ENCODE assay signal across 24 cellular contexts in genomic region chr6:31110825-31111582, GRCh38. TPM values are rescaled to one million over a fixed set of nuclear protein-coding genes. Genes with fewer than 3 reads are reported as not detected.
A peak's percentile ranks its signal among the peaks of the same experiment; 100 is the strongest.
DNase-seq lines count a peak whose midpoint lies in the region; ATAC-seq and TF ChIP-seq lines count a peak whose summit lies in the region.
"Had no signal": no experiment of that assay in that cellular context is flagged by ENCODE, and none has a peak within 500 bp of the region (broad histone marks: within the 10 kb centered on the region; RNA-seq: fewer than 3 reads in every experiment).

No MANE protein-coding gene starts in this region.

- no peak overlapping the region for H2BK5ac ChIP-seq in mesendoderm (ENCODE audit: low read length)

- CTCF ChIA-PET in activated CD4-positive, alpha-beta memory T cell treated with anti-CD3 and anti-CD28 coated beads for 36 hours (lab: Charles Lee): interaction anchor here (0.6 to 1.0 kb wide), 2 partner anchors 25 to 81 kb away, joined by 3 read pairs; no protein-coding TSS in a partner anchor

- no peak overlapping the region for H3K4me3 Mint-ChIP-seq in T-helper 17 cell
- no peak overlapping the region for H3K4me3 Mint-ChIP-seq in chondrocyte (ENCODE audit: unreplicated experiment)
- H3K4me3 Mint-ChIP-seq in activated CD4-positive, alpha-beta memory T cell treated with anti-CD3 and anti-CD28 coated beads for 36 hours: no peak overlapping the region
- H3K4me3 Mint-ChIP-seq: CD4-positive, alpha-beta T cell had no signal

- POLR2A ChIA-PET in activated CD4-positive, alpha-beta memory T cell treated with anti-CD3 and anti-CD28 coated beads for 36 hours (lab: Charles Lee): no interaction called here

- H3K9ac ChIP-seq in mesendoderm (ENCODE audit: low read length): no peak overlapping the region
- no peak overlapping the region for H3K9ac ChIP-seq in colonic mucosa (ENCODE audit: low read depth in 2 of 2, low read length in 2 of 2)
- H3K9ac ChIP-seq: BLaER1, SK-N-SH had no signal

- H3K9me3 ChIP-seq in T-helper 17 cell (ENCODE audit: control insufficient read depth, low read length, poor library complexity, severe bottlenecking) (no peaks in the 10 kb centered on the region), prostate gland (no peaks in the 10 kb centered on the region), colonic mucosa (no peaks in the 10 kb centered on the region)
- H3K9me3 ChIP-seq: BLaER1, MG63, SK-N-SH had no signal

- H3K56ac ChIP-seq in mesendoderm (ENCODE audit: low read length): no peak overlapping the region

- H3K36me3 Mint-ChIP-seq in T-helper 17 cell (ENCODE audit: low read depth): peaks cover 8% of the 10 kb centered on the region
- H3K36me3 Mint-ChIP-seq in chondrocyte (ENCODE audit: low read depth): no peaks in the 10 kb centered on the region
- H3K36me3 Mint-ChIP-seq in activated CD4-positive, alpha-beta memory T cell treated with anti-CD3 and anti-CD28 coated beads for 36 hours: no peaks in the 10 kb centered on the region

- peaks cover 15% of the 10 kb centered on the region for H3K4me1 ChIP-seq in mesendoderm (ENCODE audit: control insufficient read depth, low read depth, low read length)
- peaks cover 5% of the 10 kb centered on the region for H3K4me1 ChIP-seq in prostate gland (replicated peaks)
- peaks cover 5% of the 10 kb centered on the region for H3K4me1 ChIP-seq in colonic mucosa
- H3K4me1 ChIP-seq: BLaER1 had no signal

- TF ChIP-seq CTCF in chondrocyte (IDR thresholded peaks at IDR 0.05) (no peak), prostate gland (IDR thresholded peaks at IDR 0.05) (no peak), colonic mucosa (IDR thresholded peaks at IDR 0.05) (no peak)

- H3K27me3 Mint-ChIP-seq in T-helper 17 cell (peaks cover 46% of the 10 kb centered on the region), chondrocyte (ENCODE audit: low read depth) (peaks cover 24% of the 10 kb centered on the region)
- H3K27me3 Mint-ChIP-seq in activated CD4-positive, alpha-beta memory T cell treated with anti-CD3 and anti-CD28 coated beads for 36 hours: peaks cover 7% of the 10 kb centered on the region

- H3K4me3 ChIP-seq in mesendoderm (ENCODE audit: low read length): no peak overlapping the region
- no peak overlapping the region for H3K4me3 ChIP-seq in prostate gland
- no peak overlapping the region for H3K4me3 ChIP-seq in colonic mucosa
- H3K4me3 ChIP-seq: BLaER1, GM12878, MG63 had no signal

- H3K4ac ChIP-seq in mesendoderm (ENCODE audit: low read depth, low read length): no peak overlapping the region

- DNase-seq in T-helper 17 cell (no peak), chondrocyte (ENCODE audit: low spot score) (peak; percentile 48), mesendoderm (peak; percentile 59), prostate gland (ENCODE audit: low spot score) (no peak), colonic mucosa (no peak)
- DNase-seq in activated CD4-positive, alpha-beta memory T cell treated with anti-CD3 and anti-CD28 coated beads for 36 hours: no peak
- DNase-seq: CD4-positive, alpha-beta T cell; COR-L47; DND-41; GOT3; MG63; NCI-H1048; NCI-H1436; NCI-H187 treated with DMSO at 0.1 percent for 48 hours; NCI-H2107; NK-92 treated with Interleukin-12 subunit alpha and Interleukin-12 subunit beta, amount 100 ng/mL, for 24 hours; SIG-M5; SK-N-SH had no signal

- no peak overlapping the region for H3K27ac ChIP-seq in mesendoderm (ENCODE audit: low read depth, low read length)
- no peak overlapping the region for H3K27ac ChIP-seq in prostate gland
- H3K27ac ChIP-seq in colonic mucosa: no peak overlapping the region
- H3K27ac ChIP-seq: BLaER1 had no signal

- peak overlapping the region; percentile 41 for H3K27ac Mint-ChIP-seq in T-helper 17 cell
- no peak overlapping the region for H3K27ac Mint-ChIP-seq in chondrocyte (ENCODE audit: unreplicated experiment)
- H3K27ac Mint-ChIP-seq in activated CD4-positive, alpha-beta memory T cell treated with anti-CD3 and anti-CD28 coated beads for 36 hours: no peak overlapping the region
- H3K27ac Mint-ChIP-seq: CD4-positive, alpha-beta T cell had no signal

- H3K27me3 ChIP-seq in mesendoderm (ENCODE audit: insufficient read depth, low read length, poor library complexity) (no peaks in the 10 kb centered on the region), prostate gland (replicated peaks; ENCODE audit: insufficient read depth) (peaks cover 2% of the 10 kb centered on the region), colonic mucosa (no peaks in the 10 kb centered on the region)
- H3K27me3 ChIP-seq: BLaER1, MG63 had no signal

- no peak overlapping the region for H4K5ac ChIP-seq in mesendoderm (ENCODE audit: low read length)

- H3K79me2 ChIP-seq in mesendoderm (ENCODE audit: control insufficient read depth, insufficient read depth, low read length): no peaks in the 10 kb centered on the region

- TF ChIP-seq POLR2A in prostate gland (IDR thresholded peaks at IDR 0.05): no peak

- no peak for ATAC-seq in T-helper 17 cell
- no peak for ATAC-seq in GM19397 (IDR thresholded peaks at IDR 0.05; ENCODE audit: unreplicated experiment)
- ATAC-seq: GM12878, Panc1 had no signal

- no peak overlapping the region for H3K23ac ChIP-seq in mesendoderm (ENCODE audit: low read length)

- H3K4me1 Mint-ChIP-seq in T-helper 17 cell (peaks cover 18% of the 10 kb centered on the region), chondrocyte (ENCODE audit: low read depth) (peaks cover 33% of the 10 kb centered on the region)
- peaks cover 2% of the 10 kb centered on the region for H3K4me1 Mint-ChIP-seq in activated CD4-positive, alpha-beta memory T cell treated with anti-CD3 and anti-CD28 coated beads for 36 hours (ENCODE audit: low read depth)

- no peaks in the 10 kb centered on the region for H3K79me1 ChIP-seq in mesendoderm (ENCODE audit: low read length)

- WGBS in mesendoderm (ENCODE audit: extremely low coverage, insufficient coverage, low lambda C conversion rate): no CpG with 5 or more reads among the region's 11 CpGs
- 69% methylated on average over 11 of the region's 11 CpGs for WGBS in prostate gland

- no peak overlapping the region for H3K4me2 ChIP-seq in mesendoderm (ENCODE audit: low read length)
- H3K4me2 ChIP-seq: BLaER1, SK-N-SH had no signal

- H2BK15ac ChIP-seq in mesendoderm (replicated peaks; ENCODE audit: low read depth): no peak overlapping the region

- no peak overlapping the region for H2BK120ac ChIP-seq in mesendoderm (ENCODE audit: low read depth, low read length)

- intact Hi-C loops in prostate gland (cut with DNase I): no loop called here
- intact Hi-C loops in colonic mucosa (cut with DNase I): no loop called here
- intact Hi-C loops in activated CD4-positive, alpha-beta memory T cell treated with anti-CD3 and anti-CD28 coated beads for 36 hours (cut with micrococcal nuclease): no loop called here

- no peak overlapping the region for H4K8ac ChIP-seq in mesendoderm (ENCODE audit: low read depth, low read length)

- H3K9me3 Mint-ChIP-seq in chondrocyte (ENCODE audit: low read depth): no peaks in the 10 kb centered on the region
- H3K9me3 Mint-ChIP-seq in activated CD4-positive, alpha-beta memory T cell treated with anti-CD3 and anti-CD28 coated beads for 36 hours: no peaks in the 10 kb centered on the region
- H3K9me3 Mint-ChIP-seq: CD4-positive, alpha-beta T cell had no signal

- no peak overlapping the region for H2AK5ac ChIP-seq in mesendoderm (ENCODE audit: low read length)

- no peaks in the 10 kb centered on the region for H3K36me3 ChIP-seq in mesendoderm (ENCODE audit: control insufficient read depth, insufficient read depth, low read length)
- H3K36me3 ChIP-seq in prostate gland: no peaks in the 10 kb centered on the region
- no peaks in the 10 kb centered on the region for H3K36me3 ChIP-seq in colonic mucosa
- H3K36me3 ChIP-seq: BLaER1, MG63 had no signal

- H3K18ac ChIP-seq in mesendoderm (ENCODE audit: low read length): no peak overlapping the region

RNA-seq across cellular contexts. Expression of gene C6orf15, which starts 1.4 kb away (rescaled TPM):
- total RNA-seq in T-helper 17 cell (not detected), chondrocyte (0.37 TPM in 1 of 3 replicates, not detected in the others), prostate gland (under 1 TPM in 1 of 2 donors, not detected in 1; 0.51 TPM), colonic mucosa (not detected)
- 0.10 TPM for polyA plus RNA-seq in mesendoderm (2013, experiment 1 of 2)
- polyA plus RNA-seq in mesendoderm (2013, experiment 2 of 2): 0.06 TPM
- not detected for total RNA-seq in activated CD4-positive, alpha-beta memory T cell treated with anti-CD3 and anti-CD28 coated beads for 36 hours
- total RNA-seq: CD4-positive, alpha-beta T cell; GM12878; NCI-H460 had no signal
- polyA plus RNA-seq: GM12878, SK-N-SH had no signal

RNA-seq across cellular contexts. Expression of gene PSORS1C1, which starts 3.6 kb away (rescaled TPM):
- total RNA-seq in T-helper 17 cell: not detected
- total RNA-seq in chondrocyte: 4.2 to 6.0 TPM (median 5.5 TPM) in 3 replicates
- polyA plus RNA-seq in mesendoderm (2013, experiment 1 of 2): 0.73 TPM
- 0.41 TPM for polyA plus RNA-seq in mesendoderm (2013, experiment 2 of 2)
- 1 to 10 TPM; 1.2 to 3.5 TPM for total RNA-seq in prostate gland
- total RNA-seq in colonic mucosa: 1 to 10 TPM; 2.2 to 5.6 TPM
- total RNA-seq in activated CD4-positive, alpha-beta memory T cell treated with anti-CD3 and anti-CD28 coated beads for 36 hours: not detected
- total RNA-seq: CD4-positive, alpha-beta T cell; GM12878 had no signal

RNA-seq across cellular contexts. Expression of gene CDSN, which starts 9.2 kb away (rescaled TPM):
- total RNA-seq in T-helper 17 cell (not detected), chondrocyte (0.12 TPM in 1 of 3 replicates, not detected in the others), prostate gland (1 to 10 TPM in 1 of 2 donors, under 1 TPM in 1; 0.50 to 1.5 TPM), colonic mucosa (not detected)
- polyA plus RNA-seq in mesendoderm (2013, experiment 1 of 2): not detected
- polyA plus RNA-seq in mesendoderm (2013, experiment 2 of 2): not detected
- not detected for total RNA-seq in activated CD4-positive, alpha-beta memory T cell treated with anti-CD3 and anti-CD28 coated beads for 36 hours
- total RNA-seq: CD4-positive, alpha-beta T cell; GM12878; LHCN-M2; NCI-H460 had no signal

RNA-seq across cellular contexts. Expression of gene PSORS1C2, which starts 27.9 kb away (rescaled TPM):
- total RNA-seq in T-helper 17 cell (not detected), chondrocyte (not detected in 3 replicates), prostate gland (not detected), colonic mucosa (not detected)
- polyA plus RNA-seq in mesendoderm (2013, experiment 1 of 2): 2.3 TPM
- 2.3 TPM for polyA plus RNA-seq in mesendoderm (2013, experiment 2 of 2)
- total RNA-seq in activated CD4-positive, alpha-beta memory T cell treated with anti-CD3 and anti-CD28 coated beads for 36 hours: not detected
- total RNA-seq: CD4-positive, alpha-beta T cell; GM12878; LHCN-M2; NCI-H460 had no signal
- polyA plus RNA-seq: GM12878, SK-N-SH had no signal

RNA-seq across cellular contexts. Expression of gene CCHCR1, which starts 46.6 kb away (rescaled TPM):
- total RNA-seq in T-helper 17 cell: 10 to 100 TPM; 17.9 to 18.0 TPM
- total RNA-seq in chondrocyte: 11.2 to 18.3 TPM (median 13.4 TPM) in 3 replicates
- 9.5 TPM for polyA plus RNA-seq in mesendoderm (2013, experiment 1 of 2)
- polyA plus RNA-seq in mesendoderm (2013, experiment 2 of 2): 9.5 TPM
- total RNA-seq in prostate gland: 10 to 100 TPM; 20.3 to 37.4 TPM
- total RNA-seq in colonic mucosa: 10 to 100 TPM; 31.8 to 55.4 TPM
- 10 to 100 TPM; 44.5 to 50.5 TPM for total RNA-seq in activated CD4-positive, alpha-beta memory T cell treated with anti-CD3 and anti-CD28 coated beads for 36 hours

Comparison
In these comparisons a context has a peak if more than half of its experiments do, and no peak if none do; other contexts are left out.
1. DNase-seq: peak in chondrocyte (single experiment) and mesendoderm (single experiment); none in T-helper 17 cell (0 of 3), prostate gland (single experiment), colonic mucosa (single experiment) and activated CD4-positive, alpha-beta memory T cell treated with anti-CD3 and anti-CD28 coated beads for 36 hours (single experiment).